Comparison of ENCODE assay signal across 13 cellular contexts in the genomic region with DNA sequence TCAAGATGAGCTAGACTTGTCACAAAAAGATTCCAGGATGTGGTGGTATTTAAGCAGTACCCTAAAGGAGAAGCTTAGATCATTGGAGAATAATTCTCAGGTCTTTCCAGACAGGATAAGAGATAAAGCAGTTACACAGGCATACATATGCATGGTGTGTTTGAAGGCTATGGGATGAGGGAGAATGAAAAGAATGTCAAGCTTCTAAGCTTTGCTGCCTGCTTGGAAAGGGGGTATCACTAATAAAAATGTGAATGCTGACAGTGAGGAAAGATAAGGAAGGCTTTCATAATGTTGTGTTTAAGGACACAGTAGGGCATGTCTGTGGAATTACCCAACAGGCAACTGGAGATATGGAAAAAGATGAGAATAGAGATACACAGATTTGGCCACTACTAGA. TPM values are rescaled to one million over a fixed set of nuclear protein-coding genes. Genes with fewer than 3 reads are reported as not detected.
A peak's percentile ranks its signal among the peaks of the same experiment; 100 is the strongest.
DNase-seq lines count a peak whose midpoint lies in the region; ATAC-seq and TF ChIP-seq lines count a peak whose summit lies in the region.
"Had no signal": no experiment of that assay in that cellular context is flagged by ENCODE, and none has a peak within 500 bp of the region (broad histone marks: within the 10 kb centered on the region; RNA-seq: fewer than 3 reads in every experiment).

No MANE protein-coding gene starts in this region.

- H3K4me3 Mint-ChIP-seq in HFFc6: no peak overlapping the region
- no peak overlapping the region for H3K4me3 Mint-ChIP-seq in activated naive CD8-positive, alpha-beta T cell treated with anti-CD3 and anti-CD28 coated beads for 36 hours
- H3K4me3 Mint-ChIP-seq: CD4-positive, CD25-positive, alpha-beta regulatory T cell had no signal

- no peaks in the 10 kb centered on the region for H3K36me3 Mint-ChIP-seq in HFFc6 (ENCODE audit: low read depth)
- no peaks in the 10 kb centered on the region for H3K36me3 Mint-ChIP-seq in activated naive CD8-positive, alpha-beta T cell treated with anti-CD3 and anti-CD28 coated beads for 36 hours
- H3K36me3 Mint-ChIP-seq: CD4-positive, CD25-positive, alpha-beta regulatory T cell had no signal

- no peak for DNase-seq in HFFc6
- DNase-seq in astrocyte of the hippocampus (ENCODE audit: low read depth, low spot score): peak; percentile 39
- DNase-seq in iris pigment epithelial cell (ENCODE audit: low read depth): peak; percentile 64
- DNase-seq in smooth muscle cell (lab: John Stamatoyannopoulos, UW; ENCODE audit: unreplicated experiment): no peak
- no peak for DNase-seq in SKM-1 treated with dmso at 0.1 percent for 144 hours (lab: John Stamatoyannopoulos, UW; ENCODE audit: unreplicated experiment)
- no peak for DNase-seq in activated naive CD8-positive, alpha-beta T cell treated with anti-CD3 and anti-CD28 coated beads for 36 hours
- no peak for DNase-seq in stimulated activated naive CD8-positive, alpha-beta T cell treated with anti-CD3 and anti-CD28 coated beads, Interleukin-15, Interleukin-2, amounts not matched to agents 100 U/mL and 50 U/mL, for 24 hours
- DNase-seq: NCI-H446 treated with DMSO at 0.1 percent for 48 hours, NCI-H526 treated with DMSO at 0.1 percent for 48 hours had no signal

- no peak overlapping the region for H3K4me3 ChIP-seq in smooth muscle cell
- H3K4me3 ChIP-seq: SK-N-MC had no signal

- no peak overlapping the region for H3K9ac ChIP-seq in smooth muscle cell (ENCODE audit: low read depth)

- H4K20me1 ChIP-seq in smooth muscle cell (ENCODE audit: low read depth): no peaks in the 10 kb centered on the region

- no peak for ATAC-seq in stimulated activated naive CD8-positive, alpha-beta T cell treated with anti-CD3 and anti-CD28 coated beads, Interleukin-15, Interleukin-2, amounts not matched to agents 100 U/mL and 50 U/mL, for 24 hours
- ATAC-seq: HCT116, PC-3 had no signal

- no peaks in the 10 kb centered on the region for H3K9me3 Mint-ChIP-seq in HFFc6
- no peaks in the 10 kb centered on the region for H3K9me3 Mint-ChIP-seq in activated naive CD8-positive, alpha-beta T cell treated with anti-CD3 and anti-CD28 coated beads for 36 hours

- no peaks in the 10 kb centered on the region for H3K79me2 ChIP-seq in smooth muscle cell (ENCODE audit: low read depth)

- peak overlapping the region; percentile 27 for H3K27ac ChIP-seq in smooth muscle cell (ENCODE audit: low read depth)
- H3K27ac ChIP-seq: SK-N-MC had no signal

- H3F3A ChIP-seq in smooth muscle cell (ENCODE audit: low read depth): no peaks in the 10 kb centered on the region

- H3K36me3 ChIP-seq in smooth muscle cell (ENCODE audit: low read depth): no peaks in the 10 kb centered on the region

- no peaks in the 10 kb centered on the region for H3K27me3 ChIP-seq in smooth muscle cell (ENCODE audit: low read depth)

- H3K4me1 ChIP-seq in smooth muscle cell (ENCODE audit: low read depth): no peaks in the 10 kb centered on the region

- peak overlapping the region; percentile 29 for H3K4me2 ChIP-seq in smooth muscle cell

- no peaks in the 10 kb centered on the region for H3K27me3 Mint-ChIP-seq in HFFc6 (ENCODE audit: insufficient read depth)
- H3K27me3 Mint-ChIP-seq in activated naive CD8-positive, alpha-beta T cell treated with anti-CD3 and anti-CD28 coated beads for 36 hours: peaks cover 5% of the 10 kb centered on the region

- no peak for TF ChIP-seq CTCF in HFFc6 (IDR thresholded peaks at IDR 0.05)
- TF ChIP-seq CTCF in smooth muscle cell (IDR thresholded peaks at IDR 0.05; ENCODE audit: borderline replicate concordance, insufficient read depth, poor library complexity, severe bottlenecking): no peak

- peaks cover 22% of the 10 kb centered on the region for H3K4me1 Mint-ChIP-seq in HFFc6 (ENCODE audit: low read depth)
- no peaks in the 10 kb centered on the region for H3K4me1 Mint-ChIP-seq in activated naive CD8-positive, alpha-beta T cell treated with anti-CD3 and anti-CD28 coated beads for 36 hours

- H2AFZ ChIP-seq in smooth muscle cell (ENCODE audit: low read depth): no peak overlapping the region

- H3K27ac Mint-ChIP-seq in HFFc6: peak overlapping the region; percentile 6; the same call in 1 of the 2 replicates
- H3K27ac Mint-ChIP-seq in activated naive CD8-positive, alpha-beta T cell treated with anti-CD3 and anti-CD28 coated beads for 36 hours: no peak overlapping the region
- H3K27ac Mint-ChIP-seq: CD4-positive, CD25-positive, alpha-beta regulatory T cell had no signal

- no peaks in the 10 kb centered on the region for H3K9me3 ChIP-seq in smooth muscle cell (replicated peaks; ENCODE audit: low read depth)

RNA-seq across cellular contexts. Expression of gene RWDD2A, which starts 28.1 kb away (rescaled TPM):
- total RNA-seq in HFFc6 (2021; fragmentation: NEBNext Ultra II Directional; extraction: Animal tissue kit (Norgen Biotek cat#: 25700)): 1 to 10 TPM; 4.0 to 5.1 (median 4.3) TPM
- 4.2 and 6.9 TPM in 2 replicates for total RNA-seq in smooth muscle cell
- 3.6 and 4.6 TPM in 2 replicates for polyA plus RNA-seq in smooth muscle cell
- total RNA-seq in activated naive CD8-positive, alpha-beta T cell treated with anti-CD3 and anti-CD28 coated beads for 36 hours: 1 to 10 TPM; 1.2 TPM

RNA-seq across cellular contexts. Expression of gene PGM3, which starts 28.2 kb away (rescaled TPM):
- 100 to 1,000 TPM in 2 of 6 experiments, 10 to 100 TPM in 4; 97.4 to 103 (median 98.6) TPM for total RNA-seq in HFFc6 (2021; fragmentation: NEBNext Ultra II Directional; extraction: Animal tissue kit (Norgen Biotek cat#: 25700))
- total RNA-seq in smooth muscle cell: 173 and 206 TPM in 2 replicates
- polyA plus RNA-seq in smooth muscle cell: 139 and 163 TPM in 2 replicates
- total RNA-seq in activated naive CD8-positive, alpha-beta T cell treated with anti-CD3 and anti-CD28 coated beads for 36 hours: 10 to 100 TPM; 12.4 to 14.6 TPM

Comparison
In these comparisons a context has a peak if more than half of its experiments do, and no peak if none do; other contexts are left out.
1. DNase-seq: peak in astrocyte of the hippocampus (single experiment) and iris pigment epithelial cell (single experiment); none in HFFc6 (single experiment), smooth muscle cell (single experiment), SKM-1 treated with dmso at 0.1 percent for 144 hours (single experiment), activated naive CD8-positive, alpha-beta T cell treated with anti-CD3 and anti-CD28 coated beads for 36 hours (single experiment) and stimulated activated naive CD8-positive, alpha-beta T cell treated with anti-CD3 and anti-CD28 coated beads, Interleukin-15, Interleukin-2, amounts not matched to agents 100 U/mL and 50 U/mL, for 24 hours (single experiment).
2. RNA of gene PGM3, which starts 28.2 kb away (total RNA-seq): 173 to 206 TPM in smooth muscle cell and 97.4 to 103 TPM in HFFc6; 12.4 to 14.6 TPM in activated naive CD8-positive, alpha-beta T cell treated with anti-CD3 and anti-CD28 coated beads for 36 hours; every median in the first group is over 4 times any median in the second.